In the genomic region with DNA sequence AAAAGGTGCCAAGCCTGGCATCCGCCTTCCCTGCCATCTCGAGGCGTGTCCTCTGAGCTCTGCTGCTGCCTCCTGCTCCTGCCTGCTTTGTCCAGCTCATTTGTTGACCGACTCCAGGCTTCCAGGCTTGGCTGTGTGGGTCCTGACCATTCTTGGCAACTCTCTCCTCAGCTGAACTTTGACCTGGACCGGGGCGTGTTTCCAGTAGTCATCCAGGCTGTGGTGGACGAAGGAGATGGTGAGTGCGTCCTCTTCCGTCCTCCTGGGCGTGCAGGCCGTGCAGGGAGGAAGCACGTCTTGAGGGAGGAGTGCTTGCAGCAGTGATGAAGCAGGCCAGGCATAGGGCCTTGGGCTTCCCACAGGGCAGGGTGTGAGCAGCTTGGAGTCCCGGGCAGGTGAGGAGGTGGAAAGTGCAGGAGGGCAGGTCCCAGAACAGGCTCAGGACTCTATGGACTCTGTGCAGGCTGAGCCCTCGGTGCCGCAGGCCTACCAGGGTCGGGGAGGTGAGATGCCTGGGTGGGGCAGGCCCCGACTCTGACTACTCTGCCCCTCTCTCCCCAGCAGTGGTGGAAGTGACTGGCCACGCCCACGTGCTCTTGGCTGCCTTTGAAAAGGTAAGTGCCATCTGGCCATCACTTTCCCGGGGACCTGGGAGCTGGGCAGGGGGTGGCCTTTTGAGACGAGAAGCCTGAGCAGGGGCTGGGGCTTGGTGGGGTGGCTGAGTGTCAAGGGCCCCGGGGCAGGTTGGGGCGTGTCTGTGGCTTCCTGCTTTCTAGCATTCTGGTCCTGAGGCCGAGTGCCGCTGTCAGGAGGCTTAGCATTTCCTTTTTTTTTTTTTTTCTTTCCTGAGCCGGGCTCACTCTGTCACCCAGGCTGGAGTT, we compare ENCODE assay signal across 8 cellular contexts. TPM values are rescaled to one million over a fixed set of nuclear protein-coding genes. Genes with fewer than 3 reads are reported as not detected.
A peak's percentile ranks its signal among the peaks of the same experiment; 100 is the strongest.
DNase-seq lines count a peak whose midpoint lies in the region; ATAC-seq and TF ChIP-seq lines count a peak whose summit lies in the region.

No MANE protein-coding gene starts in this region.

- H3K9me3 ChIP-seq in KOPT-K1 (ENCODE audit: insufficient read depth, low read length, poor library complexity, severe bottlenecking) (no peaks in the 10 kb centered on the region), esophagus squamous epithelium (no peaks in the 10 kb centered on the region), HAP-1 (no peaks in the 10 kb centered on the region)

- intact Hi-C loops in esophagus squamous epithelium (cut with DNase I), result no loop called here

- DNase-seq in A172 (ENCODE audit: low spot score) (peak; percentile 17), esophagus squamous epithelium (lab: John Stamatoyannopoulos, UW) (no peak), HAP-1 (ENCODE audit: low spot score in 2 of 2) (no peak)
- DNase-seq in activated CD4-positive, alpha-beta memory T cell treated with anti-CD3 and anti-CD28 coated beads, Interleukin-2, amount 10 ng/mL, durations not matched to agents 7 days and 5 days, result peak; percentile 79
- DNase-seq in stimulated activated CD8-positive, alpha-beta memory T cell treated with anti-CD3 and anti-CD28 coated beads, Interleukin-12 subunit alpha, Interleukin-12 subunit beta, amount 100 ng/mL, for 1 hour (ENCODE audit: low read depth), result peak; percentile 22

- in situ Hi-C loops in HAP-1 (cut with MboI; ENCODE audit: low sequenced_read_pairs), result no loop called here

- H3K27me3 ChIP-seq in esophagus squamous epithelium (no peaks in the 10 kb centered on the region), HAP-1 (ENCODE audit: low read depth) (no peaks in the 10 kb centered on the region)

- ATAC-seq in GM18858 (IDR thresholded peaks at IDR 0.05; ENCODE audit: unreplicated experiment), result no peak
- ATAC-seq in GM19324 (IDR thresholded peaks at IDR 0.05; ENCODE audit: low FRiP score, unreplicated experiment), result no peak

- H3K27ac ChIP-seq in KOPT-K1 (ENCODE audit: low read depth, low read length, poor library complexity, severe bottlenecking) (peak overlapping the region; percentile 43), esophagus squamous epithelium (peak overlapping the region; percentile 6 to 79 (median 62))

- H3K36me3 ChIP-seq in KOPT-K1 (ENCODE audit: insufficient read depth, low read length) (peaks cover 42% of the 10 kb centered on the region), esophagus squamous epithelium (peaks cover 22 to 89% (median 36%) of the 10 kb centered on the region in 3 donors), HAP-1 (replicated peaks) (peaks cover 29% of the 10 kb centered on the region)

- H3K9me3 Mint-ChIP-seq in activated CD4-positive, alpha-beta memory T cell treated with anti-CD3 and anti-CD28 coated beads, Interleukin-2, amount 10 ng/mL, durations not matched to agents 7 days and 5 days, result no peaks in the 10 kb centered on the region

- no peaks in the 10 kb centered on the region for H3K27me3 Mint-ChIP-seq in activated CD4-positive, alpha-beta memory T cell treated with anti-CD3 and anti-CD28 coated beads, Interleukin-2, amount 10 ng/mL, durations not matched to agents 7 days and 5 days

- CTCF ChIA-PET in activated CD4-positive, alpha-beta memory T cell treated with anti-CD3 and anti-CD28 coated beads, Interleukin-2, amount 10 ng/mL, durations not matched to agents 7 days and 5 days (lab: Charles Lee), result interaction anchor here (1.0 to 1.2 kb wide), 2 partner anchors 15 to 41 kb away, joined by 3 to 7 read pairs; a partner anchor contains a TSS

- peak overlapping the region; percentile 92 for H3K27ac Mint-ChIP-seq in activated CD4-positive, alpha-beta memory T cell treated with anti-CD3 and anti-CD28 coated beads, Interleukin-2, amount 10 ng/mL, durations not matched to agents 7 days and 5 days

- 28 to 85% methylated on average over 5 to 18 of the region's 26 CpGs for WGBS in esophagus squamous epithelium, 2 donors

- peaks cover 62% of the 10 kb centered on the region for H3K4me1 Mint-ChIP-seq in activated CD4-positive, alpha-beta memory T cell treated with anti-CD3 and anti-CD28 coated beads, Interleukin-2, amount 10 ng/mL, durations not matched to agents 7 days and 5 days

- POLR2A ChIA-PET in activated CD4-positive, alpha-beta memory T cell treated with anti-CD3 and anti-CD28 coated beads, Interleukin-2, amount 10 ng/mL, durations not matched to agents 7 days and 5 days (lab: Charles Lee), result interaction anchor here (0.6 to 1.7 kb wide), 4 partner anchors 12 to 49 kb away, joined by 3 to 11 read pairs (median 4); a partner anchor contains a TSS

- H3K36me3 Mint-ChIP-seq in activated CD4-positive, alpha-beta memory T cell treated with anti-CD3 and anti-CD28 coated beads, Interleukin-2, amount 10 ng/mL, durations not matched to agents 7 days and 5 days (ENCODE audit: low read depth), result peaks cover 20% of the 10 kb centered on the region

- H3K4me1 ChIP-seq in esophagus squamous epithelium (peaks cover 14 to 43% (median 15%) of the 10 kb centered on the region in 3 donors), HAP-1 (no peaks in the 10 kb centered on the region)

- no peak for TF ChIP-seq POLR2A in esophagus squamous epithelium (IDR thresholded peaks at IDR 0.05)

- peak overlapping the region; percentile 46 for H3K4me3 Mint-ChIP-seq in activated CD4-positive, alpha-beta memory T cell treated with anti-CD3 and anti-CD28 coated beads, Interleukin-2, amount 10 ng/mL, durations not matched to agents 7 days and 5 days

- H3K4me3 ChIP-seq in esophagus squamous epithelium (no peak overlapping the region), HAP-1 (no peak overlapping the region)

- TF ChIP-seq CTCF in esophagus squamous epithelium (IDR thresholded peaks at IDR 0.05), result no peak

RNA-seq across cellular contexts. Expression of a gene that starts 28.6 kb away (rescaled TPM):
- total RNA-seq in A172 (2014; rRNA removed; shearing (Covaris generic)), result 52.4 and 64.6 TPM in 2 replicates
- 10 to 100 TPM; 24.2 to 25.5 TPM for total RNA-seq in activated CD4-positive, alpha-beta memory T cell treated with anti-CD3 and anti-CD28 coated beads, Interleukin-2, amount 10 ng/mL, durations not matched to agents 7 days and 5 days
- total RNA-seq in esophagus squamous epithelium, result 10 to 100 TPM; 18.5 to 27.8 (median 21.0) TPM

RNA-seq across cellular contexts. Expression of a gene that starts 40.2 kb away (rescaled TPM):
- 28.0 and 28.2 TPM in 2 replicates for total RNA-seq in A172 (2014; rRNA removed; shearing (Covaris generic))
- total RNA-seq in activated CD4-positive, alpha-beta memory T cell treated with anti-CD3 and anti-CD28 coated beads, Interleukin-2, amount 10 ng/mL, durations not matched to agents 7 days and 5 days, result 10 to 100 TPM; 71.8 to 73.3 TPM
- 10 to 100 TPM; 15.8 to 25.6 (median 22.0) TPM for total RNA-seq in esophagus squamous epithelium

RNA-seq across cellular contexts. Expression of a gene that starts 50.1 kb away (rescaled TPM):
- total RNA-seq in A172 (2014; rRNA removed; shearing (Covaris generic)), result 6.0 and 7.9 TPM in 2 replicates
- total RNA-seq in activated CD4-positive, alpha-beta memory T cell treated with anti-CD3 and anti-CD28 coated beads, Interleukin-2, amount 10 ng/mL, durations not matched to agents 7 days and 5 days, result 10 to 100 TPM; 15.9 to 19.3 TPM
- 10 to 100 TPM in 1 of 4 donors, 1 to 10 TPM in 3; 5.9 to 17.0 (median 9.6) TPM for total RNA-seq in esophagus squamous epithelium

Comparison
In these comparisons a context has a peak if more than half of its experiments do, and no peak if none do; other contexts are left out.
1. DNase-seq: peak in A172 (single experiment), activated CD4-positive, alpha-beta memory T cell treated with anti-CD3 and anti-CD28 coated beads, Interleukin-2, amount 10 ng/mL, durations not matched to agents 7 days and 5 days (single experiment) and stimulated activated CD8-positive, alpha-beta memory T cell treated with anti-CD3 and anti-CD28 coated beads, Interleukin-12 subunit alpha, Interleukin-12 subunit beta, amount 100 ng/mL, for 1 hour (single experiment); none in esophagus squamous epithelium (single experiment) and HAP-1 (0 of 2).